ENCODE assay signal across 27 cellular contexts in the genomic region with DNA sequence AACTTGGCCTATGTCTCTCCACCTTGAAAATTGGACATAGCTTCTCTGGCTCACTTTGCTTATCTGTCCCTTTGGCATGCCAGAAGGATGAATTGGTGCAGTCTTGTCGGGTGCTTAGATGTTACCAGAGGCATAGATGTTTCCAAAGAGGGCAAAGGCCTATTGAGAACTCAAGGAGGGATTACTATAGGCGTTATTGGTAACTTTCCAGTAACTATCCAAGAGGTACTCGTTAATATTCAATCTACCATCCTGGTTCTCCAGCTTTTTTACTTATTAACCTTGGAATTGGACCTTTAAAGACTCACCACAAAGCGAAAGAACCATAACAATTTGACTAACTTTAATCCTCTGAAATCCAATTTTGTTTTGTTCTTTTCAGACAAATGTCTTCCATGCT.
DNase-seq lines count a peak whose midpoint lies in the region; ATAC-seq, FAIRE-seq and TF ChIP-seq lines count a peak whose summit lies in the region.
"Had no signal": no experiment of that assay in that cellular context is flagged by ENCODE, and none has a peak within 500 bp of the region (broad histone marks: within the 10 kb centered on the region; RNA-seq: fewer than 3 reads in every experiment).

No MANE protein-coding gene starts in this region.

- ATAC-seq in left ventricle myocardium superior: no peak
- no peak for ATAC-seq in GM21390 (IDR thresholded peaks at IDR 0.05; ENCODE audit: unreplicated experiment)
- ATAC-seq: HepG2, K562 had no signal

- H3K4me1 ChIP-seq in cardiac muscle cell (ENCODE audit: low read depth) (peaks cover 29% of the 10 kb centered on the region), esophagus muscularis mucosa (peaks cover 4 to 47% (median 37%) of the 10 kb centered on the region in 4 donors), small intestine (ENCODE audit: control insufficient read depth in 2 of 2, insufficient read depth in 1 of 2, low read depth in 1 of 2, low read length in 1 of 2) (no peaks in the 10 kb centered on the region), adrenal gland (replicated peaks in 1 of 2) (peaks cover 0 to 7% of the 10 kb centered on the region in 2 donors)

- no peak for FAIRE-seq in small intestine (lab: Jason Lieb, UNC)
- FAIRE-seq: HepG2, K562 had no signal

- H3K36me3 ChIP-seq in cardiac muscle cell (no peaks in the 10 kb centered on the region), esophagus muscularis mucosa (no peaks in the 10 kb centered on the region), small intestine (ENCODE audit: control insufficient read depth in 2 of 2, insufficient read depth in 2 of 2, low read length in 2 of 2) (no peaks in the 10 kb centered on the region), adrenal gland (replicated peaks in 1 of 2) (no peaks in the 10 kb centered on the region)
- H3K36me3 ChIP-seq: MG63 had no signal

- intact Hi-C loops in left ventricle myocardium superior (cut with micrococcal nuclease) (no loop called here), esophagus muscularis mucosa (cut with DNase I) (no loop called here), adrenal gland (cut with DNase I) (no loop called here)

- H3K9me3 ChIP-seq in cardiac muscle cell (ENCODE audit: low read depth): no peaks in the 10 kb centered on the region
- no peaks in the 10 kb centered on the region for H3K9me3 ChIP-seq in esophagus muscularis mucosa
- H3K9me3 ChIP-seq in small intestine (ENCODE audit: control insufficient read depth, low read depth): no peaks in the 10 kb centered on the region
- H3K9me3 ChIP-seq in adrenal gland (replicated peaks in 1 of 3): no peaks in the 10 kb centered on the region
- H3K9me3 ChIP-seq: MG63 had no signal

- H3K27ac ChIP-seq in cardiac muscle cell (no peak overlapping the region), esophagus muscularis mucosa (replicated peaks in 1 of 4) (peak overlapping the region in 3 of 4 donors; percentile 85 to 89 (median 87)), small intestine (ENCODE audit: low read depth in 1 of 2, low read length in 1 of 2) (peak overlapping the region in 1 of 2 donors; percentile 2), adrenal gland (no peak overlapping the region)
- H3K27ac ChIP-seq: C4-2B, GM23248, HL-60 had no signal

- TF ChIP-seq EP300 in esophagus muscularis mucosa (IDR thresholded peaks at IDR 0.05): no peak

- TF ChIP-seq POLR2A in esophagus muscularis mucosa (IDR thresholded peaks at IDR 0.05; ENCODE audit: low read depth): no peak
- no peak for TF ChIP-seq POLR2A in adrenal gland (IDR thresholded peaks at IDR 0.05)

- 87% methylated on average over 4 of the region's 4 CpGs for WGBS in esophagus muscularis mucosa
- 8 to 59% (median 22%) methylated on average over 4 of the region's 4 CpGs for WGBS in small intestine, 3 donors
- 82 to 93% (median 93%) methylated on average over 4 of the region's 4 CpGs for whole genome bisulfite sequencing in adrenal gland, 4 donors

- DNase-seq in cardiac muscle cell (ENCODE audit: low read depth in 1 of 2, low spot score in 1 of 2) (no peak), left ventricle myocardium superior (no peak), esophagus muscularis mucosa (ENCODE audit: extremely low spot score) (no peak), small intestine (peak; percentile 86), adrenal gland (no peak)
- DNase-seq in central memory CD4-positive, alpha-beta T cell: no peak
- DNase-seq: Calu3; CD8-positive, alpha-beta memory T cell; DMS153; EL; GF-D8; GM23248; H9; HFFc6; MG63; NCI-H1417; NCI-H1694 treated with DMSO at 0.1 percent for 48 hours; NCI-H446; NCI-H526 treated with DMSO at 0.1 percent for 48 hours; OCI-M1; SHP77 had no signal

- H3K36me3 Mint-ChIP-seq in nephron (ENCODE audit: low read depth): peaks cover 5% of the 10 kb centered on the region
- H3K36me3 Mint-ChIP-seq: CD8-positive, alpha-beta memory T cell had no signal

- H3K4me1 Mint-ChIP-seq in nephron: peaks cover 52% of the 10 kb centered on the region

- H3K4me3 ChIP-seq in cardiac muscle cell: peak overlapping the region; percentile 50
- H3K4me3 ChIP-seq in esophagus muscularis mucosa: peak overlapping the region in 1 of 4 donors; percentile 63
- no peak overlapping the region for H3K4me3 ChIP-seq in small intestine (ENCODE audit: low read depth in 1 of 2, low read length in 2 of 2)
- H3K4me3 ChIP-seq in adrenal gland: no peak overlapping the region
- H3K4me3 ChIP-seq: GM23248, K562, MG63 had no signal

- peak overlapping the region; percentile 85 to 95 (median 94) for H3K4me3 Mint-ChIP-seq in nephron
- H3K4me3 Mint-ChIP-seq: CD8-positive, alpha-beta memory T cell; H9; HFFc6 had no signal

- peak overlapping the region; percentile 62 to 94 (median 68) for H3K27ac Mint-ChIP-seq in nephron
- H3K27ac Mint-ChIP-seq: CD8-positive, alpha-beta memory T cell; H9; HFFc6 had no signal

- H3K27me3 Mint-ChIP-seq in nephron (ENCODE audit: low read depth): peaks cover 3% of the 10 kb centered on the region

- TF ChIP-seq CTCF in cardiac muscle cell (IDR thresholded peaks at IDR 0.05; ENCODE audit: low read depth, low read length): no peak
- no peak for TF ChIP-seq CTCF in esophagus muscularis mucosa (IDR thresholded peaks at IDR 0.05)
- no peak for TF ChIP-seq CTCF in nephron (IDR thresholded peaks at IDR 0.05; ENCODE audit: unreplicated experiment in 3 of 3)
- TF ChIP-seq CTCF in adrenal gland (IDR thresholded peaks at IDR 0.05): no peak

- no peaks in the 10 kb centered on the region for H3K27me3 ChIP-seq in cardiac muscle cell
- peaks cover 0 to 5% (median 0%) of the 10 kb centered on the region in 4 donors for H3K27me3 ChIP-seq in esophagus muscularis mucosa
- H3K27me3 ChIP-seq in small intestine (ENCODE audit: control insufficient read depth in 2 of 2, insufficient read depth in 2 of 2, low read length in 2 of 2): peaks cover 0 to 3% of the 10 kb centered on the region in 2 donors
- no peaks in the 10 kb centered on the region for H3K27me3 ChIP-seq in adrenal gland
- H3K27me3 ChIP-seq: MG63 had no signal

- H3K9me3 Mint-ChIP-seq in nephron: no peaks in the 10 kb centered on the region
- H3K9me3 Mint-ChIP-seq: H9 had no signal

Comparison
In these comparisons a context has a peak if more than half of its experiments do, and no peak if none do; other contexts are left out.
1. H3K27ac ChIP-seq: peak in esophagus muscularis mucosa (3 of 4); none in cardiac muscle cell (single experiment) and adrenal gland (0 of 5).